Comparison of ENCODE assay signal across 12 cellular contexts in the genomic region with DNA sequence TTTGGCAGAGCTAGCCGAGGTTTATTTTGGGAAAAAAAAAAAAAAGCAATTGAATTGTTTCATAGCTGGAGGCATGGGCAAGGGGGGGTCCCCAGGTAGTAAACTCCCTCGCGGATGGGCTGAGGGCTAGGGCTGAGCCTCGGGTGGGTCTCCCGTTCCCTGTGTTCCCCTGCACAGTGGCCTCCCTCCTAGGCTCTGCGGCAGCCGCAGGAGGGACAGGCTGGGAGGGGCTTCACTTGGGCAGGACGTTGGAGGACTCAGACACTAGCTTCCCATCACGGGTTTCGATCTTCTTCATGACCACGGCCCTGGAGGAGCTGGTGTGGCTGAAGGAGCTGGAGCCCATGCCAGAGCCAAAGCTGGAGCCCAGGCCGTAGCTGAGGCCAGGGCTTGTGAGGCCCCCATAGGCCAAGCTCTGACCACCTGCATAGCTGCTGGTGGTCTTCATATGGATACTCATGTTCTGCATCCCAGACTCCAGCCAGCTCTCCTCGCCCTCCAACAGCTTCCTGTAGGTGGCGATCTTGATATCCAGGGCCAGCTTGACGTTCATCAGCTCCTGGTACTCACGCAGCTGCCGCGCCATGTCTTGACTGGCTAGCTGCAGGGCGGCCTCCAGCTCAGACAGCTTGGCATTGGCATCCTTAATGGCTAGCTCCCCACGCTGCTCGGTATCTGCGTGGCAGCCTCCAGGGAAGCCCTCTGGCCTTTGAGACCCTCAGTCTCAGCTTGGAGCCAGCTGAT.
DNase-seq lines count a peak whose midpoint lies in the region; ATAC-seq and TF ChIP-seq lines count a peak whose summit lies in the region.
"Had no signal": no experiment of that assay in that cellular context is flagged by ENCODE, and none has a peak within 500 bp of the region (broad histone marks: within the 10 kb centered on the region; RNA-seq: fewer than 3 reads in every experiment).

No MANE protein-coding gene starts in this region.

- H3K27ac Mint-ChIP-seq in CD14-positive monocyte (no peak overlapping the region), glutamatergic neuron (ENCODE audit: unreplicated experiment) (peak overlapping the region; percentile 67)
- H3K27ac Mint-ChIP-seq: activated naive CD8-positive, alpha-beta T cell; dendritic cell treated with granulocyte-macrophage colony-stimulating factor and Interleukin-4, amounts not matched to agents 40 ng/mL and 50 ng/mL, for 4 days; stimulated activated naive B cell treated with anti-CD40 and anti-IgM and Interleukin-4, amounts not matched to agents 10 μg/mL and 1 μg/mL and 100 μg/mL, for 72 hours had no signal

- no peaks in the 10 kb centered on the region for H3K4me1 Mint-ChIP-seq in CD14-positive monocyte
- peaks cover 14% of the 10 kb centered on the region for H3K4me1 Mint-ChIP-seq in glutamatergic neuron (ENCODE audit: low read depth, unreplicated experiment)
- H3K4me1 Mint-ChIP-seq: stimulated activated naive B cell treated with anti-CD40 and anti-IgM and Interleukin-4, amounts not matched to agents 10 μg/mL and 1 μg/mL and 100 μg/mL, for 72 hours had no signal

- DNase-seq in CD14-positive monocyte (ENCODE audit: low spot score) (no peak), GM10248 (ENCODE audit: extremely low spot score) (no peak), SK-MEL-5 (ENCODE audit: low read depth, low spot score) (peak; percentile 43), glutamatergic neuron (no peak), occipital lobe (lab: John Stamatoyannopoulos, UW) (no peak)
- DNase-seq: mammary epithelial cell; ovary; stimulated activated naive B cell treated with anti-CD40 and anti-IgM and Interleukin-4, amounts not matched to agents 10 μg/mL and 1 μg/mL and 100 μg/mL, for 72 hours had no signal

- CTCF ChIA-PET in GM10248 (lab: Yijun Ruan, JAX), result interaction anchor here (0.9 to 2.7 kb wide), 7 partner anchors 8 to 126 kb away, joined by 3 to 10 read pairs (median 4); no protein-coding TSS in a partner anchor

- H3K27me3 Mint-ChIP-seq in CD14-positive monocyte (ENCODE audit: low read depth in 3 of 3) (peaks cover 0 to 2% (median 0%) of the 10 kb centered on the region in 3 donors), glutamatergic neuron (ENCODE audit: unreplicated experiment) (peaks cover 4% of the 10 kb centered on the region)
- H3K27me3 Mint-ChIP-seq: activated naive CD8-positive, alpha-beta T cell; dendritic cell treated with granulocyte-macrophage colony-stimulating factor and Interleukin-4, amounts not matched to agents 40 ng/mL and 50 ng/mL, for 4 days; stimulated activated naive B cell treated with anti-CD40 and anti-IgM and Interleukin-4, amounts not matched to agents 10 μg/mL and 1 μg/mL and 100 μg/mL, for 72 hours had no signal

- ATAC-seq in HG03439 (IDR thresholded peaks at IDR 0.05; ENCODE audit: unreplicated experiment) (no peak), GM21526 (IDR thresholded peaks at IDR 0.05; ENCODE audit: low FRiP score, unreplicated experiment) (no peak)
- ATAC-seq: stimulated activated naive B cell treated with anti-CD40 and anti-IgM and Interleukin-4, amounts not matched to agents 10 μg/mL and 1 μg/mL and 100 μg/mL, for 72 hours had no signal

- TF ChIP-seq CTCF in CD14-positive monocyte (IDR thresholded peaks at IDR 0.05), result peak; percentile 12
- TF ChIP-seq CTCF in GM10248 (IDR thresholded peaks at IDR 0.05; ENCODE audit: control extremely low read depth, extremely low read depth, low read depth, missing control alignments), result peak; percentile 27
- TF ChIP-seq CTCF in glutamatergic neuron (IDR thresholded peaks at IDR 0.05; ENCODE audit: partially characterized antibody, unreplicated experiment), result no peak

- H3K9me3 Mint-ChIP-seq in CD14-positive monocyte (no peaks in the 10 kb centered on the region), glutamatergic neuron (ENCODE audit: unreplicated experiment) (peaks cover 9% of the 10 kb centered on the region)
- H3K9me3 Mint-ChIP-seq: dendritic cell treated with granulocyte-macrophage colony-stimulating factor and Interleukin-4, amounts not matched to agents 40 ng/mL and 50 ng/mL, for 4 days; stimulated activated naive B cell treated with anti-CD40 and anti-IgM and Interleukin-4, amounts not matched to agents 10 μg/mL and 1 μg/mL and 100 μg/mL, for 72 hours had no signal

- in situ Hi-C loops in SK-MEL-5 (cut with HindIII; ENCODE audit: low pct_unique_long_range_greater_than_20kb, low sequenced_read_pairs), result no loop called here

- H3K36me3 Mint-ChIP-seq in CD14-positive monocyte (peaks cover 36 to 61% of the 10 kb centered on the region in 2 donors), glutamatergic neuron (ENCODE audit: unreplicated experiment) (peaks cover 14% of the 10 kb centered on the region)

- POLR2A ChIA-PET in GM10248 (lab: Yijun Ruan, JAX), result no interaction called here

- intact Hi-C loops in CD14-positive monocyte (cut with micrococcal nuclease), result no loop called here

- H3K4me3 Mint-ChIP-seq in CD14-positive monocyte (no peak overlapping the region), glutamatergic neuron (ENCODE audit: unreplicated experiment) (peak overlapping the region; percentile 54)
- H3K4me3 Mint-ChIP-seq: activated naive CD8-positive, alpha-beta T cell; dendritic cell treated with granulocyte-macrophage colony-stimulating factor and Interleukin-4, amounts not matched to agents 40 ng/mL and 50 ng/mL, for 4 days; stimulated activated naive B cell treated with anti-CD40 and anti-IgM and Interleukin-4, amounts not matched to agents 10 μg/mL and 1 μg/mL and 100 μg/mL, for 72 hours had no signal
